Comparison of ENCODE assay signal across 10 cellular contexts in genomic region chr11:122209619-122210377, GRCh38.
DNase-seq lines count a peak whose midpoint lies in the region; ATAC-seq, FAIRE-seq and TF ChIP-seq lines count a peak whose summit lies in the region.
"Had no signal": no experiment of that assay in that cellular context is flagged by ENCODE, and none has a peak within 500 bp of the region (broad histone marks: within the 10 kb centered on the region; RNA-seq: fewer than 3 reads in every experiment).

No MANE protein-coding gene starts in this region.

- H3K4me2 ChIP-seq in astrocyte (ENCODE audit: low read length), result peak overlapping the region; percentile 30

- intact Hi-C loops in left ventricle myocardium superior (cut with micrococcal nuclease), result no loop called here

- H4K20me1 ChIP-seq in astrocyte (ENCODE audit: insufficient read depth, low read length), result no peaks in the 10 kb centered on the region

- H3K27me3 ChIP-seq in astrocyte (ENCODE audit: insufficient read depth, low read length), result no peaks in the 10 kb centered on the region
- no peaks in the 10 kb centered on the region for H3K27me3 ChIP-seq in small intestine (ENCODE audit: control insufficient read depth in 2 of 2, insufficient read depth in 2 of 2, low read length in 2 of 2)

- no peaks in the 10 kb centered on the region for H3K9me3 Mint-ChIP-seq in astrocyte (ENCODE audit: unreplicated experiment)
- no peaks in the 10 kb centered on the region for H3K9me3 Mint-ChIP-seq in stimulated activated naive CD8-positive, alpha-beta T cell treated with anti-CD3 and anti-CD28 coated beads, Interleukin-15, amount 100 ng/mL, for 72 hours
- no peaks in the 10 kb centered on the region for H3K9me3 Mint-ChIP-seq in stimulated activated memory B cell treated with anti-CD40 and anti-IgM and Interleukin-4, amounts not matched to agents 10 μg/mL and 1 μg/mL and 100 μg/mL, for 72 hours

- H3K27ac Mint-ChIP-seq in astrocyte (ENCODE audit: unreplicated experiment), result no peak overlapping the region
- peak overlapping the region in 1 of 2 donors; percentile 28 for H3K27ac Mint-ChIP-seq in stimulated activated naive CD8-positive, alpha-beta T cell treated with anti-CD3 and anti-CD28 coated beads, Interleukin-15, amount 100 ng/mL, for 72 hours
- H3K27ac Mint-ChIP-seq in stimulated activated memory B cell treated with anti-CD40 and anti-IgM and Interleukin-4, amounts not matched to agents 10 μg/mL and 1 μg/mL and 100 μg/mL, for 72 hours, result no peak overlapping the region

- DNase-seq in H54 (ENCODE audit: insufficient read length, low spot score) (no peak), astrocyte (ENCODE audit: low read depth) (peak; percentile 76), left ventricle myocardium superior (no peak), small intestine (peak; percentile 4), NCI-H2171 treated with DMSO at 0.1 percent for 48 hours (lab: John Stamatoyannopoulos, UW) (no peak), activated gamma-delta T cell (lab: John Stamatoyannopoulos, UW) (no peak)
- no peak for DNase-seq in stimulated activated naive CD8-positive, alpha-beta T cell treated with anti-CD3 and anti-CD28 coated beads, Interleukin-15, amount 100 ng/mL, for 72 hours
- DNase-seq: amniotic stem cell, MM.1S had no signal

- 35 to 61% (median 56%) methylated on average over 4 of the region's 4 CpGs for WGBS in small intestine, 3 donors

- no peak overlapping the region for H2AFZ ChIP-seq in astrocyte (ENCODE audit: low read depth, low read length)

- H3K36me3 ChIP-seq in astrocyte (ENCODE audit: insufficient read depth, low read length) (no peaks in the 10 kb centered on the region), small intestine (ENCODE audit: control insufficient read depth in 2 of 2, insufficient read depth in 2 of 2, low read length in 2 of 2) (no peaks in the 10 kb centered on the region)

- no peaks in the 10 kb centered on the region for H3K27me3 Mint-ChIP-seq in astrocyte (ENCODE audit: low read depth, unreplicated experiment)
- H3K27me3 Mint-ChIP-seq in stimulated activated naive CD8-positive, alpha-beta T cell treated with anti-CD3 and anti-CD28 coated beads, Interleukin-15, amount 100 ng/mL, for 72 hours, result peaks cover 8% of the 10 kb centered on the region
- peaks cover 15% of the 10 kb centered on the region for H3K27me3 Mint-ChIP-seq in stimulated activated memory B cell treated with anti-CD40 and anti-IgM and Interleukin-4, amounts not matched to agents 10 μg/mL and 1 μg/mL and 100 μg/mL, for 72 hours

- H3K4me1 ChIP-seq in astrocyte (ENCODE audit: insufficient read depth, low read length), result peaks cover 56% of the 10 kb centered on the region
- H3K4me1 ChIP-seq in small intestine (ENCODE audit: control insufficient read depth in 2 of 2, insufficient read depth in 1 of 2, low read depth in 1 of 2, low read length in 1 of 2), result no peaks in the 10 kb centered on the region

- peak overlapping the region; percentile 53 for H3K9ac ChIP-seq in astrocyte (ENCODE audit: low read length)

- no peak overlapping the region for H3K4me3 Mint-ChIP-seq in astrocyte (ENCODE audit: unreplicated experiment)
- no peak overlapping the region for H3K4me3 Mint-ChIP-seq in stimulated activated naive CD8-positive, alpha-beta T cell treated with anti-CD3 and anti-CD28 coated beads, Interleukin-15, amount 100 ng/mL, for 72 hours
- H3K4me3 Mint-ChIP-seq in stimulated activated memory B cell treated with anti-CD40 and anti-IgM and Interleukin-4, amounts not matched to agents 10 μg/mL and 1 μg/mL and 100 μg/mL, for 72 hours, result no peak overlapping the region

- peaks cover 21% of the 10 kb centered on the region for H3K79me2 ChIP-seq in astrocyte (ENCODE audit: insufficient read depth, low read length)

- TF ChIP-seq CTCF in astrocyte (IDR thresholded peaks at IDR 0.05; ENCODE audit: insufficient read depth, low read depth, low read length), result no peak

- H3K27ac ChIP-seq in astrocyte (ENCODE audit: low read depth, low read length) (peak overlapping the region; percentile 89), small intestine (ENCODE audit: low read depth in 1 of 2, low read length in 1 of 2) (no peak overlapping the region)

- ATAC-seq in left ventricle myocardium superior, result peak; percentile 81
- ATAC-seq in stimulated activated naive CD8-positive, alpha-beta T cell treated with anti-CD3 and anti-CD28 coated beads, Interleukin-15, amount 100 ng/mL, for 72 hours, result no peak
- ATAC-seq in stimulated activated memory B cell treated with anti-CD40 and anti-IgM and Interleukin-4, amounts not matched to agents 10 μg/mL and 1 μg/mL and 100 μg/mL, for 72 hours, result no peak

- no peak overlapping the region for H3K4me3 ChIP-seq in astrocyte (ENCODE audit: insufficient read depth, low read depth, low read length)
- no peak overlapping the region for H3K4me3 ChIP-seq in small intestine (ENCODE audit: low read depth in 1 of 2, low read length in 2 of 2)

- FAIRE-seq in H54 (lab: Jason Lieb, UNC), result peak; percentile 58
- peak; percentile 93 for FAIRE-seq in astrocyte (lab: Jason Lieb, UNC)
- FAIRE-seq in small intestine (lab: Jason Lieb, UNC), result no peak

- H3K4me1 Mint-ChIP-seq in astrocyte (ENCODE audit: low read depth, unreplicated experiment), result peaks cover 4% of the 10 kb centered on the region
- H3K4me1 Mint-ChIP-seq in stimulated activated naive CD8-positive, alpha-beta T cell treated with anti-CD3 and anti-CD28 coated beads, Interleukin-15, amount 100 ng/mL, for 72 hours, result no peaks in the 10 kb centered on the region
- H3K4me1 Mint-ChIP-seq in stimulated activated memory B cell treated with anti-CD40 and anti-IgM and Interleukin-4, amounts not matched to agents 10 μg/mL and 1 μg/mL and 100 μg/mL, for 72 hours, result no peaks in the 10 kb centered on the region

- no peaks in the 10 kb centered on the region for H3K36me3 Mint-ChIP-seq in astrocyte (ENCODE audit: low read depth, unreplicated experiment)
- H3K36me3 Mint-ChIP-seq in stimulated activated memory B cell treated with anti-CD40 and anti-IgM and Interleukin-4, amounts not matched to agents 10 μg/mL and 1 μg/mL and 100 μg/mL, for 72 hours, result no peaks in the 10 kb centered on the region

- H3K9me3 ChIP-seq in astrocyte (ENCODE audit: insufficient read depth, low read depth, low read length) (no peaks in the 10 kb centered on the region), small intestine (ENCODE audit: control insufficient read depth, low read depth) (no peaks in the 10 kb centered on the region)

- TF ChIP-seq POLR2A in H54 (IDR thresholded peaks at IDR 0.05; ENCODE audit: low read depth, low read length), result no peak

Comparison
In these comparisons a context has a peak if more than half of its experiments do, and no peak if none do; other contexts are left out.
1. DNase-seq: peak in astrocyte (single experiment) and small intestine (single experiment); none in H54 (single experiment), left ventricle myocardium superior (single experiment), NCI-H2171 treated with DMSO at 0.1 percent for 48 hours (single experiment), activated gamma-delta T cell (single experiment) and stimulated activated naive CD8-positive, alpha-beta T cell treated with anti-CD3 and anti-CD28 coated beads, Interleukin-15, amount 100 ng/mL, for 72 hours (0 of 2).